Comparison of ENCODE assay signal across 19 cellular contexts in genomic region chr7:123754295-123754871, GRCh38.
"Had no signal": no experiment of that assay in that cellular context is flagged by ENCODE, and none has a peak within 500 bp of the region (broad histone marks: within the 10 kb centered on the region; RNA-seq: fewer than 3 reads in every experiment).

No MANE protein-coding gene starts in this region.

- H3K36me3 ChIP-seq: breast epithelium, heart left ventricle, left ventricle myocardium inferior, prostate gland had no signal

- H3K9me3 Mint-ChIP-seq: activated naive CD8-positive, alpha-beta T cell treated with anti-CD3 and anti-CD28 coated beads, Interleukin-2, amount 10 ng/mL, durations not matched to agents 7 days and 5 days; activated T-cell treated with anti-CD3 and anti-CD28 coated beads, Interleukin-2, amount 50 U/mL, for 24 hours; nephron progenitor cell had no signal

- H3K27me3 Mint-ChIP-seq: activated CD8-positive, alpha-beta memory T cell treated with anti-CD3 and anti-CD28 coated beads, Interleukin-2, amount 10 ng/mL, durations not matched to agents 7 days and 5 days; activated T-cell treated with anti-CD3 and anti-CD28 coated beads, Interleukin-2, amount 50 U/mL, for 24 hours had no signal

- H3K27me3 ChIP-seq: breast epithelium, heart left ventricle had no signal

- DNase-seq: activated CD8-positive, alpha-beta memory T cell treated with anti-CD3 and anti-CD28 coated beads, Interleukin-2, amount 10 ng/mL, durations not matched to agents 7 days and 5 days; activated effector memory CD4-positive, alpha-beta T cell treated with Interleukin-2 at 50 U/mL for 16 hours; activated naive CD8-positive, alpha-beta T cell treated with anti-CD3 and anti-CD28 coated beads, Interleukin-2, amount 10 ng/mL, durations not matched to agents 7 days and 5 days; activated T-cell treated with anti-CD3 and anti-CD28 coated beads, Interleukin-2, amount 50 U/mL, for 24 hours; aorta; foreskin melanocyte; heart left ventricle; islet precursor cell; left ventricle myocardium inferior; mesenchymal stem cell; nephron progenitor cell; stimulated activated CD4-positive, alpha-beta T cell treated with anti-CD3 and anti-CD28 coated beads, Interleukin-2, amount 100 ng/mL, for 24 hours; stimulated activated naive CD4-positive, alpha-beta T cell; substantia nigra; trophoblast cell had no signal

- H3K9me3 ChIP-seq: breast epithelium, heart left ventricle, left ventricle myocardium inferior, prostate gland had no signal

- H3K4me3 Mint-ChIP-seq: activated CD8-positive, alpha-beta memory T cell treated with anti-CD3 and anti-CD28 coated beads, Interleukin-2, amount 10 ng/mL, durations not matched to agents 7 days and 5 days; activated naive CD8-positive, alpha-beta T cell treated with anti-CD3 and anti-CD28 coated beads, Interleukin-2, amount 10 ng/mL, durations not matched to agents 7 days and 5 days; activated T-cell treated with anti-CD3 and anti-CD28 coated beads, Interleukin-2, amount 50 U/mL, for 24 hours; nephron progenitor cell had no signal

- H3K4me3 ChIP-seq: breast epithelium, heart left ventricle, left ventricle myocardium inferior, prostate gland had no signal

- H3K36me3 Mint-ChIP-seq: activated CD8-positive, alpha-beta memory T cell treated with anti-CD3 and anti-CD28 coated beads, Interleukin-2, amount 10 ng/mL, durations not matched to agents 7 days and 5 days; activated naive CD8-positive, alpha-beta T cell treated with anti-CD3 and anti-CD28 coated beads, Interleukin-2, amount 10 ng/mL, durations not matched to agents 7 days and 5 days had no signal

- ATAC-seq: activated CD4-positive, CD25-positive, alpha-beta regulatory T cell treated with anti-CD3 and anti-CD28 coated beads, Interleukin-2, amount 50 U/mL, for 24 hours; activated CD8-positive, alpha-beta memory T cell treated with anti-CD3 and anti-CD28 coated beads, Interleukin-2, amount 10 ng/mL, durations not matched to agents 7 days and 5 days; heart left ventricle; sciatic nerve had no signal

- H3K27ac Mint-ChIP-seq: activated CD8-positive, alpha-beta memory T cell treated with anti-CD3 and anti-CD28 coated beads, Interleukin-2, amount 10 ng/mL, durations not matched to agents 7 days and 5 days; activated naive CD8-positive, alpha-beta T cell treated with anti-CD3 and anti-CD28 coated beads, Interleukin-2, amount 10 ng/mL, durations not matched to agents 7 days and 5 days; activated T-cell treated with anti-CD3 and anti-CD28 coated beads, Interleukin-2, amount 50 U/mL, for 24 hours; nephron progenitor cell had no signal

- H3K4me1 ChIP-seq: prostate gland had no signal

- H3K27ac ChIP-seq: breast epithelium, heart left ventricle, left ventricle myocardium inferior, prostate gland had no signal
